1 cellular context compared by ENCODE assay signal in the genomic region with DNA sequence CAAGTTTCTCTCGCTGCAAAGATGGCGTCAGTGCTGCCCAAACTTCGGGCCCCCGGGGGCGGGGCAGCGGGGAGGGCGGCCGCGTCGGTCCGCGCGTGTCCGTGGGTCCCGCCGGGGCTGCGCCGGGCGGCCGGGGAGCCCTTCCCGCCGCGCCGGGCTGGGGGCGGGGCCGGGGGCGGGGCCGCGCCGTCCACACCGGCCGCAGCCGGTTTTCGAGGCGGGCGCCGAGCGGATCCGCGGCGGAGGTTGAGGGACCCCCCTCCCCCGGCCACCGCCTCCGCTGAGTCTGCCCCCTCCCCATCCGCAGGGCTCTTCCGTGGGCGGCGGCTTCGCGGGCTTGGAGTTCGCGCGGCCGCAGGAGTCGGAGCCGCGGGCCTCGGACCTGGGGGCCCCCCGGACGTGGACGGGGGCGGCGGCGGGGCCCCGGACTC.
TF ChIP-seq lines count a peak whose summit lies in the region.

No MANE protein-coding gene starts in this region.

TF ChIP-seq in HepG2, 621 proteins besides CTCF, POLR2A, EP300 and RAD21 (continued from another document):
- peak; percentile 79; the same call in 1 of the 2 replicates for TF ChIP-seq ZSCAN29 (CRISPR knock-in tag; conservative IDR thresholded peaks at IDR 0.05)
